In genomic region chr15:65285291-65286068, GRCh38 we compare ENCODE assay signal across 1 cellular context.
A peak's percentile ranks its signal among the peaks of the same experiment; 100 is the strongest.
TF ChIP-seq lines count a peak whose summit lies in the region.

No MANE protein-coding gene starts in this region.

TF ChIP-seq in HepG2, 621 proteins besides CTCF, POLR2A, EP300 and RAD21:
- TF ChIP-seq ZBTB42 (CRISPR knock-in tag; IDR thresholded peaks at IDR 0.05) (no peak), ZNF34 (CRISPR knock-in tag; IDR thresholded peaks at IDR 0.05; ENCODE audit: borderline replicate concordance) (0 out of 2 replicates have a peak, but pooled peaks have one; percentile 9), PHF21A (CRISPR knock-in tag; IDR thresholded peaks at IDR 0.05) (0 out of 2 replicates have a peak, but pooled peaks have one; percentile 12), ZNF530 (CRISPR knock-in tag; IDR thresholded peaks at IDR 0.05; ENCODE audit: low read depth) (no peak)
TF ChIP-seq in HepG2: peak in this region for 2.
